ENCODE assay signal across 17 cellular contexts in the genomic region with DNA sequence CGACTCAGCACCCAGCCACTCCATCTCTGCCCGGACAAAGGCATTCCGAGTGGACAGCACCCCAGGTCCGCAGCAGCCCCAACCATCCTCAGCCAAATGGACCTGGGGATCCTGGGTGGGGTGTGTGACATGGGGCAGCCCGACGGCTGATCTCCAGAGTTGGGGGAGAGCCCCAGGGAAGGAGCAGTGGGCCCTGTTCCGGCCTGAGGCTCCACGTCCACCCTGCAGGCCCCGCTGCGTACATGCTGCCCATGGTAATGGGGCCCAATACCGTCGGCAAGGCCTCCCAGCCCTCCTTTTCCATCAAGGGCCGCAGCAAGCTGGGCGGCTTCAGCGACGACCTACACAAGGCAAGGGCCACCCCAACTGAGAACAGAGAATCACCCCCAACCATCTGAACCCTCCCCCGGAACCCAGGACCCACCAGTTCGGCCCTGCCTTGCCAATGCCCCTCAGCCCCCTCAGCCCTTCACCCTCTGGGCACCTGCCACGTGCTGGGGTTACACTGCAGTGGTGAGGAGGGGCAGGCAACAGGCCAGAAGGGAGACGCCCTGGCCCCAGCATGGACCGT. TPM values are rescaled to one million over a fixed set of nuclear protein-coding genes. Genes with fewer than 3 reads are reported as not detected.
DNase-seq lines count a peak whose midpoint lies in the region; FAIRE-seq and TF ChIP-seq lines count a peak whose summit lies in the region.
"Had no signal": no experiment of that assay in that cellular context is flagged by ENCODE, and none has a peak within 500 bp of the region (broad histone marks: within the 10 kb centered on the region; RNA-seq: fewer than 3 reads in every experiment).

No MANE protein-coding gene starts in this region.

- peaks cover 26% of the 10 kb centered on the region for H3K4me1 Mint-ChIP-seq in activated naive CD4-positive, alpha-beta T cell treated with anti-CD3 and anti-CD28 coated beads, Interleukin-2, amount 10 ng/mL, durations not matched to agents 7 days and 5 days
- peaks cover 14% of the 10 kb centered on the region for H3K4me1 Mint-ChIP-seq in endodermal cell

- H3K36me3 ChIP-seq in endodermal cell (ENCODE audit: control insufficient read depth, insufficient read depth, low read length) (peaks cover 9% of the 10 kb centered on the region), spleen (peaks cover 0 to 34% (median 15%) of the 10 kb centered on the region in 6 donors)
- H3K36me3 ChIP-seq: cardiac muscle cell had no signal

- no peak overlapping the region for H3K4me3 ChIP-seq in endodermal cell (ENCODE audit: low read length)
- no peak overlapping the region for H3K4me3 ChIP-seq in spleen
- H3K4me3 ChIP-seq: cardiac muscle cell, gastrocnemius medialis had no signal

- TF ChIP-seq POLR2A in spleen (IDR thresholded peaks at IDR 0.05): no peak

- H3K27me3 ChIP-seq in endodermal cell (ENCODE audit: control insufficient read depth, insufficient read depth, low read length, poor library complexity, severe bottlenecking) (no peaks in the 10 kb centered on the region), spleen (replicated peaks in 1 of 7) (no peaks in the 10 kb centered on the region)
- H3K27me3 ChIP-seq: cardiac muscle cell, gastrocnemius medialis had no signal

- no peak for FAIRE-seq in D721Med (lab: Jason Lieb, UNC)
- FAIRE-seq: endometrium had no signal

- H3K4me3 Mint-ChIP-seq in activated naive CD4-positive, alpha-beta T cell treated with anti-CD3 and anti-CD28 coated beads, Interleukin-2, amount 10 ng/mL, durations not matched to agents 7 days and 5 days: no peak overlapping the region
- H3K4me3 Mint-ChIP-seq in endodermal cell: no peak overlapping the region
- H3K4me3 Mint-ChIP-seq: activated naive CD8-positive, alpha-beta T cell had no signal

- peaks cover 10% of the 10 kb centered on the region for H3K36me3 Mint-ChIP-seq in activated naive CD4-positive, alpha-beta T cell treated with anti-CD3 and anti-CD28 coated beads, Interleukin-2, amount 10 ng/mL, durations not matched to agents 7 days and 5 days
- H3K36me3 Mint-ChIP-seq in endodermal cell (ENCODE audit: low read depth): peaks cover 13% of the 10 kb centered on the region
- H3K36me3 Mint-ChIP-seq: activated naive CD8-positive, alpha-beta T cell had no signal

- TF ChIP-seq CTCF in endodermal cell (conservative IDR thresholded peaks at IDR 0.05) (no peak), spleen (IDR thresholded peaks at IDR 0.05 in 8 of 11, conservative IDR thresholded peaks at IDR 0.05 in 3 of 11) (no peak), D721Med (IDR thresholded peaks at IDR 0.05; ENCODE audit: insufficient read depth, missing control alignments) (no peak)

- H3K27ac ChIP-seq in endodermal cell (ENCODE audit: low read depth, low read length): no peak overlapping the region
- H3K27ac ChIP-seq in spleen: no peak overlapping the region
- H3K27ac ChIP-seq: cardiac muscle cell, gastrocnemius medialis, HL-60 had no signal

- 92 to 94% methylated on average over 5 to 21 of the region's 21 CpGs for WGBS in endodermal cell (ENCODE audit: insufficient coverage in 1 of 2, insufficient read length in 1 of 2), 2 experiments
- 88 to 95% (median 91%) methylated on average over 12 to 21 of the region's 21 CpGs for WGBS in spleen, 5 donors

- intact Hi-C loops in spleen (cut with DNase I; ENCODE audit: low total_unique reads): no loop called here

- H3K9me3 ChIP-seq in endodermal cell (ENCODE audit: control insufficient read depth, low read length) (no peaks in the 10 kb centered on the region), spleen (no peaks in the 10 kb centered on the region)
- H3K9me3 ChIP-seq: gastrocnemius medialis had no signal

- H3K9me3 Mint-ChIP-seq in activated naive CD4-positive, alpha-beta T cell treated with anti-CD3 and anti-CD28 coated beads, Interleukin-2, amount 10 ng/mL, durations not matched to agents 7 days and 5 days: no peaks in the 10 kb centered on the region
- H3K9me3 Mint-ChIP-seq in endodermal cell: no peaks in the 10 kb centered on the region

- H3K9ac ChIP-seq in endodermal cell (ENCODE audit: extremely low read depth, low read length, poor library complexity, severe bottlenecking): no peak overlapping the region

- CTCF ChIA-PET in activated naive CD4-positive, alpha-beta T cell treated with anti-CD3 and anti-CD28 coated beads, Interleukin-2, amount 10 ng/mL, durations not matched to agents 7 days and 5 days (lab: Charles Lee): no interaction called here

- H3K27ac Mint-ChIP-seq in activated naive CD4-positive, alpha-beta T cell treated with anti-CD3 and anti-CD28 coated beads, Interleukin-2, amount 10 ng/mL, durations not matched to agents 7 days and 5 days: no peak overlapping the region
- no peak overlapping the region for H3K27ac Mint-ChIP-seq in endodermal cell
- H3K27ac Mint-ChIP-seq: activated naive CD8-positive, alpha-beta T cell had no signal

- peaks cover 4% of the 10 kb centered on the region for H3K27me3 Mint-ChIP-seq in activated naive CD4-positive, alpha-beta T cell treated with anti-CD3 and anti-CD28 coated beads, Interleukin-2, amount 10 ng/mL, durations not matched to agents 7 days and 5 days
- H3K27me3 Mint-ChIP-seq in endodermal cell (ENCODE audit: insufficient read depth): peaks cover 2% of the 10 kb centered on the region
- H3K27me3 Mint-ChIP-seq: activated naive CD8-positive, alpha-beta T cell had no signal

- DNase-seq in activated naive CD4-positive, alpha-beta T cell treated with anti-CD3 and anti-CD28 coated beads, Interleukin-2, amount 10 ng/mL, durations not matched to agents 7 days and 5 days: peak; percentile 18
- no peak for DNase-seq in activated naive CD4-positive, alpha-beta T cell (lab: John Stamatoyannopoulos, UW)
- DNase-seq in endodermal cell: peak; percentile 29
- DNase-seq in spleen: peak; percentile 72
- DNase-seq in kidney glomerular epithelial cell (lab: John Stamatoyannopoulos, UW): no peak
- no peak for DNase-seq in D721Med (ENCODE audit: insufficient read length, low spot score)
- DNase-seq: activated CD4-positive, alpha-beta T cell treated with anti-CD3 and anti-CD28 coated beads for 4 hours; gastrocnemius medialis; GDM1; SHP77 treated with DMSO at 0.1 percent for 48 hours; T-helper 9 cell had no signal

- peaks cover 14% of the 10 kb centered on the region for H3K4me1 ChIP-seq in endodermal cell (ENCODE audit: control insufficient read depth, insufficient read depth, low read length)
- peaks cover 0 to 27% (median 21%) of the 10 kb centered on the region in 6 donors for H3K4me1 ChIP-seq in spleen
- H3K4me1 ChIP-seq: gastrocnemius medialis had no signal

RNA-seq across cellular contexts. Expression of gene SCGB1C1, which starts 5.4 kb away (rescaled TPM):
- total RNA-seq in endodermal cell (not detected), spleen (not detected)
- not detected for polyA plus RNA-seq in endodermal cell (2013, experiment 1 of 2)
- not detected for polyA plus RNA-seq in endodermal cell (2013, experiment 2 of 2)
- not detected for polyA plus RNA-seq in spleen
- total RNA-seq: cardiac muscle cell, gastrocnemius medialis, mononuclear cell, omental fat pad had no signal
- polyA plus RNA-seq: cardiac muscle cell had no signal

RNA-seq across cellular contexts. Expression of gene BET1L, which starts 8.9 kb away (rescaled TPM):
- 10 to 100 TPM; 47.4 to 63.7 TPM for total RNA-seq in endodermal cell
- 26.3 TPM for polyA plus RNA-seq in endodermal cell (2013, experiment 1 of 2)
- 25.1 TPM for polyA plus RNA-seq in endodermal cell (2013, experiment 2 of 2)
- 10 to 100 TPM; 40.6 to 63.5 (median 51.4) TPM for total RNA-seq in spleen
- 10 to 100 TPM; 16.2 to 29.9 (median 20.2) TPM for polyA plus RNA-seq in spleen

RNA-seq across cellular contexts. Expression of gene RIC8A, which starts 9.2 kb away (rescaled TPM):
- total RNA-seq in endodermal cell: 10 to 100 TPM; 77.1 to 92.6 TPM
- 55.1 TPM for polyA plus RNA-seq in endodermal cell (2013, experiment 1 of 2)
- 56.8 TPM for polyA plus RNA-seq in endodermal cell (2013, experiment 2 of 2)
- 100 to 1,000 TPM in 3 of 7 donors, 10 to 100 TPM in 4; 66.7 to 141 (median 88.3) TPM for total RNA-seq in spleen
- 10 to 100 TPM; 38.6 to 59.2 (median 44.7) TPM for polyA plus RNA-seq in spleen

RNA-seq across cellular contexts. Expression of gene SIRT3, which starts 37.8 kb away (rescaled TPM):
- total RNA-seq in endodermal cell (10 to 100 TPM; 18.1 to 28.6 TPM), spleen (10 to 100 TPM; 11.9 to 28.8 (median 16.6) TPM)
- polyA plus RNA-seq in endodermal cell (2013, experiment 1 of 2): 20.2 TPM
- polyA plus RNA-seq in endodermal cell (2013, experiment 2 of 2): 23.5 TPM
- 10 to 100 TPM; 17.8 to 24.0 (median 22.0) TPM for polyA plus RNA-seq in spleen

RNA-seq across cellular contexts. Expression of gene PSMD13, which starts 38.5 kb away (rescaled TPM):
- 100 to 1,000 TPM; 120 to 134 TPM for total RNA-seq in endodermal cell
- 151 TPM for polyA plus RNA-seq in endodermal cell (2013, experiment 1 of 2)
- 145 TPM for polyA plus RNA-seq in endodermal cell (2013, experiment 2 of 2)
- 100 to 1,000 TPM in 5 of 7 donors, 10 to 100 TPM in 2; 93.6 to 126 (median 101) TPM for total RNA-seq in spleen
- 100 to 1,000 TPM; 165 to 229 (median 200) TPM for polyA plus RNA-seq in spleen

Comparison
In these comparisons a context has a peak if more than half of its experiments do, and no peak if none do; other contexts are left out.
1. DNase-seq: peak in activated naive CD4-positive, alpha-beta T cell treated with anti-CD3 and anti-CD28 coated beads, Interleukin-2, amount 10 ng/mL, durations not matched to agents 7 days and 5 days (single experiment), endodermal cell (single experiment) and spleen (single experiment); none in activated naive CD4-positive, alpha-beta T cell (0 of 4), kidney glomerular epithelial cell (single experiment) and D721Med (single experiment).